18 cellular contexts compared by ENCODE assay signal in genomic region chr9:134131471-134132207, GRCh38. TPM values are rescaled to one million over a fixed set of nuclear protein-coding genes. Genes with fewer than 3 reads are reported as not detected.
DNase-seq lines count a peak whose midpoint lies in the region; ATAC-seq and TF ChIP-seq lines count a peak whose summit lies in the region.
"Had no signal": no experiment of that assay in that cellular context is flagged by ENCODE, and none has a peak within 500 bp of the region (broad histone marks: within the 10 kb centered on the region; RNA-seq: fewer than 3 reads in every experiment).

No MANE protein-coding gene starts in this region.

- H3K36me3 Mint-ChIP-seq in neural crest cell (ENCODE audit: low read depth), result no peaks in the 10 kb centered on the region
- H3K36me3 Mint-ChIP-seq in Calu3 (ENCODE audit: insufficient read depth, unreplicated experiment), result peaks cover 23% of the 10 kb centered on the region
- H3K36me3 Mint-ChIP-seq: CD4-positive, CD25-positive, alpha-beta regulatory T cell had no signal

- intact Hi-C loops in heart right ventricle (cut with DNase I), result loop anchor here in 1 of 10 donors (10.0 kb wide), 1 partner anchor 107 kb away; the partner anchor contains the start of gene BRD3OS
- intact Hi-C loops in Right ventricle myocardium inferior (cut with DNase I), result no loop called here
- intact Hi-C loops in esophagus squamous epithelium (cut with DNase I), result no loop called here
- intact Hi-C loops in Calu3 (cut with micrococcal nuclease; ENCODE audit: unreplicated experiment), result no loop called here

- H3K27me3 Mint-ChIP-seq in neural crest cell (ENCODE audit: low read depth), result peaks cover 2% of the 10 kb centered on the region
- peaks cover 16% of the 10 kb centered on the region for H3K27me3 Mint-ChIP-seq in Calu3 (ENCODE audit: unreplicated experiment)
- H3K27me3 Mint-ChIP-seq: CD4-positive, CD25-positive, alpha-beta regulatory T cell had no signal

- H3K4me1 ChIP-seq in heart right ventricle (peaks cover 8 to 35% (median 20%) of the 10 kb centered on the region in 9 donors), esophagus squamous epithelium (peaks cover 18 to 64% (median 22%) of the 10 kb centered on the region in 3 donors), upper lobe of left lung (peaks cover 8 to 28% (median 20%) of the 10 kb centered on the region in 4 donors)
- H3K4me1 ChIP-seq: colonic mucosa had no signal

- H3K4me3 ChIP-seq in heart right ventricle (peak overlapping the region in 1 of 10 donors; percentile 31), esophagus squamous epithelium (no peak overlapping the region), upper lobe of left lung (no peak overlapping the region)
- H3K4me3 ChIP-seq: colonic mucosa, testis had no signal

- DNase-seq in heart right ventricle (no peak), Right ventricle myocardium inferior (ENCODE audit: missing footprints) (no peak), esophagus squamous epithelium (lab: John Stamatoyannopoulos, UW) (no peak), neural crest cell (ENCODE audit: low read depth, low spot score) (no peak), upper lobe of left lung (no peak), NCI-H226 (no peak), Calu3 (no peak)
- DNase-seq: anterior cingulate cortex; CD4-positive, CD25-positive, alpha-beta regulatory T cell; colonic mucosa; NCI-H146; OCI-M1; stimulated activated CD4-positive, alpha-beta T cell treated with anti-CD3 and anti-CD28 coated beads, Interleukin-2, amount 100 ng/mL, for 24 hours had no signal

- H3K4me1 Mint-ChIP-seq in neural crest cell, result peaks cover 15% of the 10 kb centered on the region
- H3K4me1 Mint-ChIP-seq in Calu3 (ENCODE audit: low read depth, unreplicated experiment), result peaks cover 16% of the 10 kb centered on the region

- TF ChIP-seq POLR2A in esophagus squamous epithelium (IDR thresholded peaks at IDR 0.05), result no peak
- TF ChIP-seq POLR2A in upper lobe of left lung (IDR thresholded peaks at IDR 0.05), result no peak

- CTCF ChIA-PET in Calu3 (lab: Charles Lee), result no interaction called here

- ATAC-seq in heart right ventricle, result no peak
- no peak for ATAC-seq in Right ventricle myocardium inferior
- ATAC-seq in upper lobe of left lung (ENCODE audit: low FRiP score in 2 of 2), result no peak
- ATAC-seq in GM19467 (IDR thresholded peaks at IDR 0.05; ENCODE audit: unreplicated experiment), result no peak

- no peak for TF ChIP-seq CTCF in heart right ventricle (IDR thresholded peaks at IDR 0.05)
- no peak for TF ChIP-seq CTCF in esophagus squamous epithelium (IDR thresholded peaks at IDR 0.05)
- no peak for TF ChIP-seq CTCF in neural crest cell (conservative IDR thresholded peaks at IDR 0.05)
- no peak for TF ChIP-seq CTCF in upper lobe of left lung (IDR thresholded peaks at IDR 0.05)
- no peak for TF ChIP-seq CTCF in Calu3 (IDR thresholded peaks at IDR 0.05; ENCODE audit: unreplicated experiment)

- H3K9me3 Mint-ChIP-seq in neural crest cell (no peaks in the 10 kb centered on the region), Calu3 (ENCODE audit: low read depth, unreplicated experiment) (no peaks in the 10 kb centered on the region)
- H3K9me3 Mint-ChIP-seq: activated T-helper 2 cell treated with anti-CD3 and anti-CD28 coated beads, Interferon-gamma antibody, Interleukin-2, Interleukin-4, amounts not matched to agents 10 μg/mL and 5 μg/mL and 100 μg/mL, durations not matched to agents 14 hours and 24 hours and 36 hours; CD4-positive, CD25-positive, alpha-beta regulatory T cell had no signal

- H3K27ac ChIP-seq in heart right ventricle, result peak overlapping the region in 8 of 10 donors; percentile 32 to 71 (median 60)
- peak overlapping the region; percentile 47 to 77 (median 56) for H3K27ac ChIP-seq in esophagus squamous epithelium
- H3K27ac ChIP-seq in upper lobe of left lung, result peak overlapping the region; percentile 1 to 79 (median 68)
- H3K27ac ChIP-seq: colonic mucosa, epithelial cell of prostate, testis had no signal

- H3K36me3 ChIP-seq in heart right ventricle (no peaks in the 10 kb centered on the region), esophagus squamous epithelium (no peaks in the 10 kb centered on the region), upper lobe of left lung (no peaks in the 10 kb centered on the region)
- H3K36me3 ChIP-seq: colonic mucosa had no signal

- no peaks in the 10 kb centered on the region for H3K27me3 ChIP-seq in heart right ventricle
- H3K27me3 ChIP-seq in esophagus squamous epithelium, result no peaks in the 10 kb centered on the region
- no peaks in the 10 kb centered on the region for H3K27me3 ChIP-seq in upper lobe of left lung
- H3K27me3 ChIP-seq: colonic mucosa, testis had no signal

- BruUV-seq in Calu3 (replicated peaks; lab: Mats Ljungman, UMichigan), result no TSS peak

- no peak for TF ChIP-seq EP300 in upper lobe of left lung (IDR thresholded peaks at IDR 0.05)

- H3K4me3 Mint-ChIP-seq in neural crest cell (peak overlapping the region; percentile 50), Calu3 (ENCODE audit: low read depth, unreplicated experiment) (no peak overlapping the region)

- H3K9me3 ChIP-seq in heart right ventricle (no peaks in the 10 kb centered on the region), esophagus squamous epithelium (no peaks in the 10 kb centered on the region), upper lobe of left lung (no peaks in the 10 kb centered on the region)
- H3K9me3 ChIP-seq: colonic mucosa, testis had no signal

- 72 to 81% methylated on average over 13 of the region's 13 CpGs for WGBS in heart right ventricle, 2 donors
- WGBS in esophagus squamous epithelium, 2 donors, result 62 to 72% methylated on average over 11 to 13 of the region's 13 CpGs
- WGBS in upper lobe of left lung, 2 donors, result 60 to 71% methylated on average over 13 of the region's 13 CpGs

- H3K27ac Mint-ChIP-seq in neural crest cell (ENCODE audit: unreplicated experiment) (no peak overlapping the region), Calu3 (ENCODE audit: unreplicated experiment) (no peak overlapping the region)
- H3K27ac Mint-ChIP-seq: activated T-helper 2 cell treated with anti-CD3 and anti-CD28 coated beads, Interferon-gamma antibody, Interleukin-2, Interleukin-4, amounts not matched to agents 10 μg/mL and 5 μg/mL and 100 μg/mL, durations not matched to agents 14 hours and 24 hours and 36 hours had no signal

RNA-seq across cellular contexts. Expression of gene WDR5, which starts 4.2 kb away (rescaled TPM):
- total RNA-seq in heart right ventricle, result 10 to 100 TPM; 16.1 to 22.5 (median 18.1) TPM
- 10 to 100 TPM; 14.0 to 17.8 TPM for polyA plus RNA-seq in heart right ventricle
- 18.2 TPM for total RNA-seq in Right ventricle myocardium inferior
- total RNA-seq in esophagus squamous epithelium, result 10 to 100 TPM; 15.4 to 26.8 (median 23.1) TPM
- total RNA-seq in neural crest cell, result 67.2 and 68.2 TPM in 2 replicates
- 10 to 100 TPM; 23.3 to 48.2 (median 27.3) TPM for total RNA-seq in upper lobe of left lung
- total RNA-seq in Calu3 (2022), result 27.5 and 30.1 TPM in 2 replicates

RNA-seq across cellular contexts. Expression of gene RNU6ATAC, which starts 32.7 kb away (rescaled TPM):
- total RNA-seq in heart right ventricle, result 100 to 1,000 TPM in 3 of 10 donors, 10 to 100 TPM in 6, not detected in 1; 21.4 to 172 (median 66.8) TPM
- polyA plus RNA-seq in heart right ventricle, result not detected
- 122 TPM for total RNA-seq in Right ventricle myocardium inferior
- not detected for total RNA-seq in esophagus squamous epithelium
- 71.3 and 108 TPM in 2 replicates for total RNA-seq in neural crest cell
- total RNA-seq in upper lobe of left lung, result 100 to 1,000 TPM in 1 of 6 donors, 10 to 100 TPM in 1, not detected in 4; 70.7 to 223 TPM
- total RNA-seq in Calu3 (2022), result 32.4 and 111 TPM in 2 replicates
- total RNA-seq: kidney epithelial cell, testis had no signal
- polyA plus RNA-seq: CD4-positive, CD25-positive, alpha-beta regulatory T cell had no signal
